ENCODE assay signal across 9 cellular contexts in genomic region chr11:2480067-2480873, GRCh38. TPM values are rescaled to one million over a fixed set of nuclear protein-coding genes. Genes with fewer than 3 reads are reported as not detected.
"Had no signal": no experiment of that assay in that cellular context is flagged by ENCODE, and none has a peak within 500 bp of the region (broad histone marks: within the 10 kb centered on the region; RNA-seq: fewer than 3 reads in every experiment).

No MANE protein-coding gene starts in this region.

RNA-seq across cellular contexts. Expression of gene KCNQ1, which starts 35.5 kb away (rescaled TPM):
- total RNA-seq: chondrocyte, SJCRH30 had no signal

RNA-seq across cellular contexts. Expression of gene TRPM5, which starts 36.0 kb away (rescaled TPM):
- total RNA-seq: chondrocyte, dermis blood vessel endothelial cell, esophagus squamous epithelium, heart right ventricle, left ventricle myocardium inferior, mammary epithelial cell, myocyte, sigmoid colon, SJCRH30 had no signal
